In the genomic region with DNA sequence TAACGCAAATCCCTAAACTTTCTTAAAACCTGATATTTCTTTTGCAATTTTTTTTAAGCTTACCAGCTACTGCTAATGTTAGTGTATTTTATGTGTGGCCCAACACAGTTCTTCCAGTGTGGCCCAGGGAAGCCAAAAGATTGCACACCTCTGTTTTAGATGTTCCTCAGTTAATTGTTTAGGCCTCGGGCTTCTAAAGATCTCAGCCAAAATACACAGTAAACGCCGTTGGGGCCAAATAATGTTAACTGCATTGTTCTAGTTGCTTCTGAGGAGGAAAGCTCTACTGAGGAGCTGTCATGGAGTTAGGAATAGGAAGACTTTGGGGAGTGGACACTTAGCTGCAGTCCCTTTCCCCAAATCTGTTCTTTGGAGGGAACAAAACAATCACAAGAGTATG, we compare ENCODE assay signal across 10 cellular contexts. TPM values are rescaled to one million over a fixed set of nuclear protein-coding genes. Genes with fewer than 3 reads are reported as not detected.
DNase-seq lines count a peak whose midpoint lies in the region; FAIRE-seq and TF ChIP-seq lines count a peak whose summit lies in the region.
"Had no signal": no experiment of that assay in that cellular context is flagged by ENCODE, and none has a peak within 500 bp of the region (broad histone marks: within the 10 kb centered on the region; RNA-seq: fewer than 3 reads in every experiment).

No MANE protein-coding gene starts in this region.

- no peak overlapping the region for H2AFZ ChIP-seq in OCI-LY7 (ENCODE audit: low read length)
- H2AFZ ChIP-seq in H1 (ENCODE audit: low read length): no peak overlapping the region
- no peak overlapping the region for H2AFZ ChIP-seq in trophoblast cell (ENCODE audit: insufficient read depth, low read length, poor library complexity)

- 92% methylated on average over 4 of the region's 4 CpGs; no CpG with 5 or more reads in 1 of the 2 experiments for WGBS in H1 (ENCODE audit: extremely low coverage in 1 of 2, insufficient coverage in 1 of 2, insufficient read length in 1 of 2, insufficient replicate concordance in 2 of 2, low coverage in 1 of 2, low lambda C conversion rate in 2 of 2, missing lambda C conversion rate in 1 of 2), 2 experiments
- no CpG with 5 or more reads among the region's 4 CpGs for WGBS in trophoblast cell (ENCODE audit: extremely low coverage, insufficient coverage, insufficient read length)

- CTCF ChIA-PET in OCI-LY7 (lab: Charles Lee; ENCODE audit: unreplicated experiment) (no interaction called here), H1 (lab: Charles Lee; ENCODE audit: partially characterized antibody) (interaction anchor here (1.2 to 1.5 kb wide), 2 partner anchors 11 to 111 kb away, joined by 4 read pairs; no protein-coding TSS in a partner anchor)

- no peak overlapping the region for H3K14ac ChIP-seq in H1 (ENCODE audit: insufficient read length)
- H3K14ac ChIP-seq in trophoblast cell (ENCODE audit: low read length): no peak overlapping the region

- TF ChIP-seq EP300 in H1 (IDR thresholded peaks at IDR 0.05; ENCODE audit: borderline replicate concordance in 1 of 2, low read depth in 2 of 2, low read length in 2 of 2): no peak

- H3K4me2 ChIP-seq in OCI-LY7 (ENCODE audit: low read length) (peak overlapping the region; percentile 80), H1 (ENCODE audit: insufficient read depth in 1 of 2, low read depth in 2 of 2, low read length in 2 of 2) (peak overlapping the region; percentile 61 to 66), trophoblast cell (ENCODE audit: low read length) (peak overlapping the region; percentile 33)

- DNase-seq in OCI-LY7 (ENCODE audit: low spot score) (no peak), H1 (ENCODE audit: low read depth in 1 of 2, low spot score in 2 of 2) (no peak), trophoblast cell (no peak), NCI-H2081 (lab: John Stamatoyannopoulos, UW) (no peak), NCI-H1417 treated with DMSO at 0.1 percent for 48 hours (lab: John Stamatoyannopoulos, UW) (no peak), NCI-H2107 (lab: John Stamatoyannopoulos, UW) (no peak)
- DNase-seq in stimulated activated CD4-positive, alpha-beta T cell treated with anti-CD3 and anti-CD28 coated beads, Interleukin-1b, Interleukin-23, amount 100 ng/mL, for 48 hours: no peak
- DNase-seq: amniotic stem cell, NCI-H1048 had no signal

- H3K23ac ChIP-seq in H1 (ENCODE audit: insufficient read length) (no peak overlapping the region), trophoblast cell (ENCODE audit: low read length) (no peak overlapping the region)

- peaks cover 87% of the 10 kb centered on the region for H3K36me3 ChIP-seq in OCI-LY7 (ENCODE audit: insufficient read depth, low read length)
- H3K36me3 ChIP-seq in H1 (ENCODE audit: control insufficient read depth in 2 of 4, insufficient read depth in 4 of 4, low read length in 3 of 4): peaks cover 6 to 56% (median 24%) of the 10 kb centered on the region in 4 experiments
- H3K36me3 ChIP-seq in trophoblast cell (ENCODE audit: control insufficient read depth in 1 of 2, insufficient read depth in 2 of 2, low read length in 2 of 2): peaks cover 9 to 11% of the 10 kb centered on the region in 2 experiments

- H3K9ac ChIP-seq in H1 (replicated peaks in 1 of 4; ENCODE audit: extremely low read depth in 1 of 4, low read depth in 3 of 4, low read length in 3 of 4) (peak overlapping the region in 1 of 4 experiments; percentile 12; a peak in 2 of 7 replicates), trophoblast cell (ENCODE audit: low read length) (no peak overlapping the region)

- H3K18ac ChIP-seq in H1 (ENCODE audit: extremely low read depth, low read length) (no peak overlapping the region), trophoblast cell (ENCODE audit: low read length) (no peak overlapping the region)

- no peak for FAIRE-seq in H1 (lab: Jason Lieb, UNC)

- TF ChIP-seq RAD21 in H1 (IDR thresholded peaks at IDR 0.05 in 1 of 2, conservative IDR thresholded peaks at IDR 0.05 in 1 of 2; ENCODE audit: low read depth in 2 of 2, low read length in 2 of 2): no peak

- H2BK120ac ChIP-seq in H1 (replicated peaks; ENCODE audit: low read depth, low read length) (no peak overlapping the region), trophoblast cell (ENCODE audit: insufficient read depth, low read length, poor library complexity) (no peak overlapping the region)

- H3K23me2 ChIP-seq in H1 (ENCODE audit: low read depth, low read length): peaks cover 4% of the 10 kb centered on the region; the same call in 1 of the 2 replicates

- H2AK5ac ChIP-seq in H1 (ENCODE audit: low read depth, low read length): no peak overlapping the region
- no peak overlapping the region for H2AK5ac ChIP-seq in trophoblast cell (ENCODE audit: low read length)

- peak overlapping the region; percentile 99 for H3K4me3 ChIP-seq in GM08714 (ENCODE audit: low read length)
- peak overlapping the region; percentile 83 for H3K4me3 ChIP-seq in OCI-LY7 (ENCODE audit: low read depth, low read length, poor library complexity, severe bottlenecking)
- peak overlapping the region in 3 of 4 experiments; percentile 7 to 86 (median 85); a peak in 6 of 8 replicates for H3K4me3 ChIP-seq in H1 (ENCODE audit: extremely low read depth in 1 of 4, insufficient read depth in 2 of 4, low read depth in 3 of 4, low read length in 4 of 4)
- no peak overlapping the region for H3K4me3 ChIP-seq in trophoblast cell (ENCODE audit: low read depth, low read length)

- H4K5ac ChIP-seq in H1 (ENCODE audit: insufficient read length, low read depth, low read length): no peak overlapping the region

- peaks cover 36% of the 10 kb centered on the region for H4K20me1 ChIP-seq in OCI-LY7 (ENCODE audit: insufficient read depth, low read length)
- peaks cover 10 to 11% of the 10 kb centered on the region in 2 experiments for H4K20me1 ChIP-seq in H1 (replicated peaks in 1 of 2; ENCODE audit: control insufficient read depth in 1 of 2, insufficient read depth in 2 of 2, low read length in 2 of 2)

- H4K91ac ChIP-seq in H1 (replicated peaks; ENCODE audit: insufficient read length, low read length): no peak overlapping the region
- no peak overlapping the region for H4K91ac ChIP-seq in trophoblast cell (ENCODE audit: low read depth, low read length)

- H3K27ac ChIP-seq in OCI-LY7 (ENCODE audit: low read depth, low read length, poor library complexity, severe bottlenecking): no peak overlapping the region
- no peak overlapping the region for H3K27ac ChIP-seq in H1 (ENCODE audit: low read depth, low read length)
- no peak overlapping the region for H3K27ac ChIP-seq in trophoblast cell (ENCODE audit: low read depth, low read length)

- no peak overlapping the region for H2BK15ac ChIP-seq in H1 (ENCODE audit: low read length)

- no peak for TF ChIP-seq CTCF in OCI-LY7 (conservative IDR thresholded peaks at IDR 0.05; ENCODE audit: low read length)
- TF ChIP-seq CTCF in H1 (IDR thresholded peaks at IDR 0.05; ENCODE audit: control extremely low read depth in 1 of 3, insufficient read depth in 1 of 3, low read depth in 1 of 3, low read length in 3 of 3): no peak

- H3K79me2 ChIP-seq in OCI-LY7 (ENCODE audit: insufficient read depth, low read depth, low read length) (peaks cover 70% of the 10 kb centered on the region), H1 (ENCODE audit: control insufficient read depth in 1 of 2, insufficient read depth in 2 of 2, low read length in 2 of 2) (peaks cover 36 to 67% of the 10 kb centered on the region in 2 experiments), trophoblast cell (ENCODE audit: control insufficient read depth, insufficient read depth, low read length, poor library complexity) (peaks cover 20% of the 10 kb centered on the region)

- H3K4ac ChIP-seq in H1 (replicated peaks; ENCODE audit: insufficient read length, low read depth, low read length) (no peak overlapping the region), trophoblast cell (ENCODE audit: low read depth, low read length) (peak overlapping the region; percentile 80)

- H3K79me1 ChIP-seq in H1 (ENCODE audit: low read depth, low read length) (no peaks in the 10 kb centered on the region), trophoblast cell (ENCODE audit: low read length) (peaks cover 14% of the 10 kb centered on the region)

- POLR2A ChIA-PET in OCI-LY7 (lab: Charles Lee) (interaction anchor here (0.5 to 10.2 kb wide), 11 partner anchors 12 to 577 kb away, joined by 3 to 136 read pairs (median 4); partner anchors contain the start of gene MOB4), H1 (lab: Charles Lee; ENCODE audit: partially characterized antibody) (interaction anchor here (0.6 to 15.2 kb wide), 8 partner anchors 12 to 717 kb away, joined by 3 to 270 read pairs (median 15); partner anchors contain the start of genes MARS2 and MOB4)

- no peak overlapping the region for H3K56ac ChIP-seq in H1 (replicated peaks; ENCODE audit: insufficient read length, low read depth, low read length)

- no peaks in the 10 kb centered on the region for H3K9me2 ChIP-seq in OCI-LY7 (ENCODE audit: insufficient read depth, low read length)

- H3K27me3 ChIP-seq in H1 (replicated peaks in 1 of 4; ENCODE audit: control insufficient read depth in 3 of 4, extremely low read depth in 1 of 4, insufficient read depth in 3 of 4, low read length in 3 of 4) (no peaks in the 10 kb centered on the region), trophoblast cell (ENCODE audit: insufficient read depth, low read length) (no peaks in the 10 kb centered on the region)

- intact Hi-C loops in OCI-LY7 (cut with micrococcal nuclease; ENCODE audit: unreplicated experiment): no loop called here

- no peak overlapping the region for H2BK12ac ChIP-seq in H1 (ENCODE audit: low read depth, low read length)
- no peak overlapping the region for H2BK12ac ChIP-seq in trophoblast cell (ENCODE audit: low read length)

- H2BK5ac ChIP-seq in H1 (ENCODE audit: low read depth, low read length) (no peak overlapping the region), trophoblast cell (ENCODE audit: low read depth, low read length, poor library complexity) (no peak overlapping the region)

- no peak overlapping the region for H2BK20ac ChIP-seq in H1 (ENCODE audit: low read length)

- BruUV-seq in OCI-LY7 (replicated peaks; lab: Mats Ljungman, UMichigan): no TSS peak

- H4K8ac ChIP-seq in H1 (ENCODE audit: extremely low read depth, insufficient read depth, low read length) (no peak overlapping the region), trophoblast cell (ENCODE audit: low read depth, low read length) (no peak overlapping the region)

- no peak for TF ChIP-seq POLR2A in H1 (IDR thresholded peaks at IDR 0.05; ENCODE audit: control extremely low read depth in 1 of 2, low read depth in 2 of 2, low read length in 2 of 2)

- H3K4me1 ChIP-seq in OCI-LY7 (ENCODE audit: insufficient read depth, low read length, poor library complexity, severe bottlenecking) (peaks cover 32% of the 10 kb centered on the region), H1 (replicated peaks in 1 of 4; ENCODE audit: control insufficient read depth in 3 of 4, insufficient read depth in 4 of 4, low read length in 3 of 4) (peaks cover 2 to 7% (median 4%) of the 10 kb centered on the region in 4 experiments; a peak in 5 of 7 replicates), trophoblast cell (ENCODE audit: control insufficient read depth in 1 of 2, insufficient read depth in 2 of 2, low read length in 2 of 2) (peaks cover 0 to 3% of the 10 kb centered on the region in 2 experiments)

- no peak overlapping the region for H4K12ac ChIP-seq in trophoblast cell (ENCODE audit: low read depth, low read length)

- no peaks in the 10 kb centered on the region for H3K9me3 ChIP-seq in OCI-LY7 (ENCODE audit: low read length)
- no peaks in the 10 kb centered on the region for H3K9me3 ChIP-seq in H1 (ENCODE audit: insufficient read depth in 2 of 2, low read depth in 1 of 2, low read length in 1 of 2)
- H3K9me3 ChIP-seq in trophoblast cell (ENCODE audit: insufficient read depth, low read depth, low read length): no peaks in the 10 kb centered on the region

RNA-seq across cellular contexts. Expression of gene HSPE1, which starts 2.0 kb away (rescaled TPM):
- 189 and 314 TPM in 2 replicates for total RNA-seq in OCI-LY7 (2014; rRNA removed; shearing (Covaris generic))
- total RNA-seq in OCI-LY7 (2022): 219 and 259 TPM in 2 replicates
- 364 and 377 TPM in 2 replicates for total RNA-seq in H1 (2021; fragmentation: NEBNext Ultra II Directional; extraction: Animal tissue kit (Norgen Biotek cat#: 25700))
- 105 and 206 TPM in 2 replicates for polyA plus RNA-seq in H1 (2011; rRNA removed)
- polyA plus RNA-seq in H1 (2011; cell fraction: cytosol; rRNA removed): 477 TPM
- 54.2 TPM for polyA plus RNA-seq in H1 (2011; cell fraction: nucleus; rRNA removed)
- 533 to 920 TPM (median 596 TPM) in 4 replicates for polyA plus RNA-seq in H1 (2012, experiment 1 of 2)
- polyA plus RNA-seq in H1 (2012, experiment 2 of 2): 303 TPM
- 740 TPM for polyA plus RNA-seq in H1 (2013, experiment 1 of 2)
- polyA plus RNA-seq in H1 (2013, experiment 2 of 2): 786 TPM
- 34.1 and 42.6 TPM in 2 replicates for polyA minus RNA-seq in H1 (2011; rRNA and poly(A)+ RNA removed)
- polyA minus RNA-seq in H1 (2011; cell fraction: cytosol; rRNA and poly(A)+ RNA removed): 53.6 TPM
- 61.9 TPM for polyA minus RNA-seq in H1 (2011; cell fraction: nucleus; rRNA and poly(A)+ RNA removed)
- 241 and 243 TPM in 2 replicates for polyA plus RNA-seq in trophoblast cell (2013)

RNA-seq across cellular contexts. Expression of gene HSPD1, which starts 2.6 kb away (rescaled TPM):
- total RNA-seq in OCI-LY7 (2014; rRNA removed; shearing (Covaris generic)): 370 and 405 TPM in 2 replicates
- 599 and 702 TPM in 2 replicates for total RNA-seq in OCI-LY7 (2022)
- total RNA-seq in H1 (2021; fragmentation: NEBNext Ultra II Directional; extraction: Animal tissue kit (Norgen Biotek cat#: 25700)): 1,063 and 1,108 TPM in 2 replicates
- 166 and 221 TPM in 2 replicates for polyA plus RNA-seq in H1 (2011; rRNA removed)
- 437 TPM for polyA plus RNA-seq in H1 (2011; cell fraction: cytosol; rRNA removed)
- polyA plus RNA-seq in H1 (2011; cell fraction: nucleus; rRNA removed): 273 TPM
- 711 to 1,050 TPM (median 760 TPM) in 4 replicates for polyA plus RNA-seq in H1 (2012, experiment 1 of 2)
- polyA plus RNA-seq in H1 (2012, experiment 2 of 2): 82.7 TPM
- 650 TPM for polyA plus RNA-seq in H1 (2013, experiment 1 of 2)
- polyA plus RNA-seq in H1 (2013, experiment 2 of 2): 656 TPM
- 579 and 740 TPM in 2 replicates for polyA minus RNA-seq in H1 (2011; rRNA and poly(A)+ RNA removed)
- polyA minus RNA-seq in H1 (2011; cell fraction: cytosol; rRNA and poly(A)+ RNA removed): 445 TPM
- 371 TPM for polyA minus RNA-seq in H1 (2011; cell fraction: nucleus; rRNA and poly(A)+ RNA removed)
- polyA plus RNA-seq in trophoblast cell (2013): 159 and 161 TPM in 2 replicates

RNA-seq across cellular contexts. Expression of gene MOB4, which starts 13.7 kb away (rescaled TPM):
- 23.0 and 27.6 TPM in 2 replicates for total RNA-seq in OCI-LY7 (2014; rRNA removed; shearing (Covaris generic))
- 34.6 and 36.6 TPM in 2 replicates for total RNA-seq in OCI-LY7 (2022)
- 46.8 and 54.2 TPM in 2 replicates for total RNA-seq in H1 (2021; fragmentation: NEBNext Ultra II Directional; extraction: Animal tissue kit (Norgen Biotek cat#: 25700))
- 19.3 and 51.5 TPM in 2 replicates for polyA plus RNA-seq in H1 (2011; rRNA removed)
- 52.2 TPM for polyA plus RNA-seq in H1 (2011; cell fraction: cytosol; rRNA removed)
- polyA plus RNA-seq in H1 (2011; cell fraction: nucleus; rRNA removed): 8.8 TPM
- polyA plus RNA-seq in H1 (2012, experiment 1 of 2): 29.3 to 57.4 TPM (median 36.5 TPM) in 4 replicates
- polyA plus RNA-seq in H1 (2012, experiment 2 of 2): 8.9 TPM
- polyA plus RNA-seq in H1 (2013, experiment 1 of 2): 37.2 TPM
- polyA plus RNA-seq in H1 (2013, experiment 2 of 2): 36.5 TPM
- 37.9 and 57.6 TPM in 2 replicates for polyA minus RNA-seq in H1 (2011; rRNA and poly(A)+ RNA removed)
- 22.7 TPM for polyA minus RNA-seq in H1 (2011; cell fraction: cytosol; rRNA and poly(A)+ RNA removed)
- 17.8 TPM for polyA minus RNA-seq in H1 (2011; cell fraction: nucleus; rRNA and poly(A)+ RNA removed)
- 41.7 and 43.9 TPM in 2 replicates for polyA plus RNA-seq in trophoblast cell (2013)

RNA-seq across cellular contexts. Expression of gene COQ10B, which starts 48.8 kb away (rescaled TPM):
- 4.5 and 5.0 TPM in 2 replicates for total RNA-seq in OCI-LY7 (2014; rRNA removed; shearing (Covaris generic))
- total RNA-seq in OCI-LY7 (2022): 12.2 and 13.5 TPM in 2 replicates
- 17.0 and 17.3 TPM in 2 replicates for total RNA-seq in H1 (2021; fragmentation: NEBNext Ultra II Directional; extraction: Animal tissue kit (Norgen Biotek cat#: 25700))
- polyA plus RNA-seq in H1 (2011; rRNA removed): 1.7 and 1.9 TPM in 2 replicates
- 3.1 TPM for polyA plus RNA-seq in H1 (2011; cell fraction: cytosol; rRNA removed)
- 1.0 TPM for polyA plus RNA-seq in H1 (2011; cell fraction: nucleus; rRNA removed)
- polyA plus RNA-seq in H1 (2012, experiment 1 of 2): 7.1 to 15.7 TPM (median 9.8 TPM) in 4 replicates
- 2.0 TPM for polyA plus RNA-seq in H1 (2012, experiment 2 of 2)
- polyA plus RNA-seq in H1 (2013, experiment 1 of 2): 9.7 TPM
- polyA plus RNA-seq in H1 (2013, experiment 2 of 2): 10.2 TPM
- 2.0 and 4.4 TPM in 2 replicates for polyA minus RNA-seq in H1 (2011; rRNA and poly(A)+ RNA removed)
- polyA minus RNA-seq in H1 (2011; cell fraction: cytosol; rRNA and poly(A)+ RNA removed): 3.2 TPM
- 7.4 TPM for polyA minus RNA-seq in H1 (2011; cell fraction: nucleus; rRNA and poly(A)+ RNA removed)
- 26.1 and 26.3 TPM in 2 replicates for polyA plus RNA-seq in trophoblast cell (2013)
